In genomic region chr10:44395396-44395795, GRCh38 we compare ENCODE assay signal across 22 cellular contexts. TPM values are rescaled to one million over a fixed set of nuclear protein-coding genes. Genes with fewer than 3 reads are reported as not detected.
DNase-seq lines count a peak whose midpoint lies in the region; ATAC-seq and FAIRE-seq lines count a peak whose summit lies in the region.
"Had no signal": no experiment of that assay in that cellular context is flagged by ENCODE, and none has a peak within 500 bp of the region (broad histone marks: within the 10 kb centered on the region; RNA-seq: fewer than 3 reads in every experiment).

No MANE protein-coding gene starts in this region.

- no peak overlapping the region for H3K27ac ChIP-seq in small intestine (ENCODE audit: low read depth in 1 of 2, low read length in 1 of 2)
- H3K27ac ChIP-seq: HL-60, PC-9, stomach, tibial nerve had no signal

- H3K9me3 Mint-ChIP-seq in activated CD4-positive, alpha-beta memory T cell treated with anti-CD3 and anti-CD28 coated beads for 36 hours, result no peaks in the 10 kb centered on the region
- H3K9me3 Mint-ChIP-seq: activated T-helper 2 cell treated with anti-CD3 and anti-CD28 coated beads, Interferon-gamma antibody, Interleukin-2, Interleukin-4, amounts not matched to agents 10 μg/mL and 5 μg/mL and 100 μg/mL, durations not matched to agents 14 hours and 24 hours and 36 hours; endodermal cell; T-cell had no signal

- H3K36me3 ChIP-seq in small intestine (ENCODE audit: control insufficient read depth in 2 of 2, insufficient read depth in 2 of 2, low read length in 2 of 2), result no peaks in the 10 kb centered on the region
- H3K36me3 ChIP-seq: stomach, tibial nerve had no signal

- H3K4me1 ChIP-seq in small intestine (ENCODE audit: control insufficient read depth in 2 of 2, insufficient read depth in 1 of 2, low read depth in 1 of 2, low read length in 1 of 2), result no peaks in the 10 kb centered on the region
- H3K4me1 ChIP-seq: stomach had no signal

- peaks cover 17% of the 10 kb centered on the region for H3K27me3 Mint-ChIP-seq in activated CD4-positive, alpha-beta memory T cell treated with anti-CD3 and anti-CD28 coated beads for 36 hours

- DNase-seq in DMS79 treated with DMSO at 0.1 percent for 48 hours (lab: John Stamatoyannopoulos, UW) (peak; percentile 47), DMS79 (lab: John Stamatoyannopoulos, UW) (no peak), NCI-H2196 (lab: John Stamatoyannopoulos, UW; ENCODE audit: unreplicated experiment) (peak; percentile 67), ecto neural progenitor cell (ENCODE audit: low spot score) (peak; percentile 33), small intestine (peak; percentile 32), GF-D8 (lab: John Stamatoyannopoulos, UW) (no peak)
- DNase-seq in activated CD4-positive, alpha-beta memory T cell treated with anti-CD3 and anti-CD28 coated beads for 36 hours, result no peak
- DNase-seq: activated CD4-positive, alpha-beta T cell treated with anti-CD3 and anti-CD28 coated beads for 36 hours; GOT3; NCI-H82; PC-9; stomach had no signal

- no peak overlapping the region for H3K4me3 ChIP-seq in small intestine (ENCODE audit: low read depth in 1 of 2, low read length in 2 of 2)
- H3K4me3 ChIP-seq: PC-9, stomach, tibial nerve had no signal

- peaks cover 0 to 2% of the 10 kb centered on the region in 2 donors for H3K27me3 ChIP-seq in small intestine (ENCODE audit: control insufficient read depth in 2 of 2, insufficient read depth in 2 of 2, low read length in 2 of 2)
- H3K27me3 ChIP-seq: tibial nerve had no signal

- intact Hi-C loops in activated CD4-positive, alpha-beta memory T cell treated with anti-CD3 and anti-CD28 coated beads for 36 hours (cut with micrococcal nuclease), result no loop called here

- no peak for ATAC-seq in HG03342 (IDR thresholded peaks at IDR 0.05; ENCODE audit: unreplicated experiment)
- ATAC-seq: activated CD4-positive, alpha-beta T cell treated with anti-CD3 and anti-CD28 coated beads for 36 hours; HepG2; T-cell had no signal

- FAIRE-seq in small intestine (lab: Jason Lieb, UNC), result no peak
- FAIRE-seq: colon, HepG2 had no signal

- 33 to 56% (median 48%) methylated on average over 5 of the region's 5 CpGs for WGBS in small intestine, 3 donors

- no peaks in the 10 kb centered on the region for H3K9me3 ChIP-seq in small intestine (ENCODE audit: control insufficient read depth, low read depth)
- H3K9me3 ChIP-seq: stomach, tibial nerve had no signal

- no peak overlapping the region for H3K4me3 Mint-ChIP-seq in activated CD4-positive, alpha-beta memory T cell treated with anti-CD3 and anti-CD28 coated beads for 36 hours
- H3K4me3 Mint-ChIP-seq: activated CD4-positive, alpha-beta T cell treated with anti-CD3 and anti-CD28 coated beads for 36 hours; brain; endodermal cell; T-cell had no signal

- H3K36me3 Mint-ChIP-seq in activated CD4-positive, alpha-beta memory T cell treated with anti-CD3 and anti-CD28 coated beads for 36 hours, result no peaks in the 10 kb centered on the region
- H3K36me3 Mint-ChIP-seq: brain, T-cell had no signal

- CTCF ChIA-PET in activated CD4-positive, alpha-beta memory T cell treated with anti-CD3 and anti-CD28 coated beads for 36 hours (lab: Charles Lee), result no interaction called here

- no peaks in the 10 kb centered on the region for H3K4me1 Mint-ChIP-seq in activated CD4-positive, alpha-beta memory T cell treated with anti-CD3 and anti-CD28 coated beads for 36 hours (ENCODE audit: low read depth)
- H3K4me1 Mint-ChIP-seq: activated CD4-positive, alpha-beta T cell treated with anti-CD3 and anti-CD28 coated beads for 36 hours; T-cell had no signal

- POLR2A ChIA-PET in activated CD4-positive, alpha-beta memory T cell treated with anti-CD3 and anti-CD28 coated beads for 36 hours (lab: Charles Lee), result no interaction called here

- H3K27ac Mint-ChIP-seq in activated CD4-positive, alpha-beta memory T cell treated with anti-CD3 and anti-CD28 coated beads for 36 hours, result no peak overlapping the region
- H3K27ac Mint-ChIP-seq: activated CD4-positive, alpha-beta T cell treated with anti-CD3 and anti-CD28 coated beads for 36 hours; activated T-helper 2 cell treated with anti-CD3 and anti-CD28 coated beads, Interferon-gamma antibody, Interleukin-2, Interleukin-4, amounts not matched to agents 10 μg/mL and 5 μg/mL and 100 μg/mL, durations not matched to agents 14 hours and 24 hours and 36 hours; brain; endodermal cell; T-cell had no signal

RNA-seq across cellular contexts. Expression of gene CXCL12, which starts 10.5 kb away (rescaled TPM):
- polyA plus RNA-seq in small intestine, result 10 to 100 TPM in 1 of 3 donors, 1 to 10 TPM in 1, under 1 TPM in 1; 0.67 to 32.4 (median 8.9) TPM
- not detected for total RNA-seq in activated CD4-positive, alpha-beta memory T cell treated with anti-CD3 and anti-CD28 coated beads for 36 hours
- total RNA-seq: A172; activated CD4-positive, alpha-beta T cell treated with anti-CD3 and anti-CD28 coated beads for 36 hours; activated T-helper 2 cell treated with anti-CD3 and anti-CD28 coated beads, Interferon-gamma antibody, Interleukin-2, Interleukin-4, amounts not matched to agents 10 μg/mL and 5 μg/mL and 100 μg/mL, durations not matched to agents 14 hours and 24 hours and 36 hours; HepG2; PC-9 had no signal
- polyA plus RNA-seq: HepG2 had no signal

Comparison
In these comparisons a context has a peak if more than half of its experiments do, and no peak if none do; other contexts are left out.
1. DNase-seq: peak in DMS79 treated with DMSO at 0.1 percent for 48 hours (single experiment), NCI-H2196 (single experiment), ecto neural progenitor cell (single experiment) and small intestine (single experiment); none in DMS79 (single experiment), activated CD4-positive, alpha-beta memory T cell treated with anti-CD3 and anti-CD28 coated beads for 36 hours (single experiment) and GF-D8 (single experiment).